ENCODE assay signal across 8 cellular contexts in genomic region chr10:89793649-89794254, GRCh38.
DNase-seq lines count a peak whose midpoint lies in the region; ATAC-seq and TF ChIP-seq lines count a peak whose summit lies in the region.
"Had no signal": no experiment of that assay in that cellular context is flagged by ENCODE, and none has a peak within 500 bp of the region (broad histone marks: within the 10 kb centered on the region; RNA-seq: fewer than 3 reads in every experiment).

No MANE protein-coding gene starts in this region.

- no peaks in the 10 kb centered on the region for H3K27me3 ChIP-seq in Peyer's patch

- DNase-seq in EL (peak; percentile 70), LHCN-M2 (ENCODE audit: low read depth) (peak; percentile 60), Peyer's patch (peak in 1 of 3 donors; percentile 58), MCF 10A (ENCODE audit: unreplicated experiment) (peak; percentile 81), iPS-NIHi7 (ENCODE audit: extremely low spot score) (peak; percentile 73)
- peak; percentile 35 for DNase-seq in stimulated activated naive B cell treated with anti-CD40 and anti-IgM and Interleukin-4, amounts not matched to agents 10 μg/mL and 1 μg/mL and 100 μg/mL, for 72 hours

- TF ChIP-seq CTCF in Peyer's patch (IDR thresholded peaks at IDR 0.05) (peak; percentile 26 to 85 (median 78)), MCF 10A (IDR thresholded peaks at IDR 0.05; ENCODE audit: unreplicated experiment) (peak; percentile 70)

- no peaks in the 10 kb centered on the region for H3K9me3 Mint-ChIP-seq in MCF 10A (ENCODE audit: unreplicated experiment)
- no peaks in the 10 kb centered on the region for H3K9me3 Mint-ChIP-seq in stimulated activated naive B cell treated with anti-CD40 and anti-IgM and Interleukin-4, amounts not matched to agents 10 μg/mL and 1 μg/mL and 100 μg/mL, for 72 hours
- H3K9me3 Mint-ChIP-seq: dendritic cell treated with granulocyte-macrophage colony-stimulating factor and Interleukin-4, amounts not matched to agents 40 ng/mL and 50 ng/mL, for 4 days had no signal

- no peaks in the 10 kb centered on the region for H3K36me3 Mint-ChIP-seq in MCF 10A (ENCODE audit: insufficient read depth, unreplicated experiment)
- no peaks in the 10 kb centered on the region for H3K36me3 Mint-ChIP-seq in stimulated activated naive B cell treated with anti-CD40 and anti-IgM and Interleukin-4, amounts not matched to agents 10 μg/mL and 1 μg/mL and 100 μg/mL, for 72 hours

- no peaks in the 10 kb centered on the region for H3K27me3 Mint-ChIP-seq in MCF 10A (ENCODE audit: insufficient read depth, unreplicated experiment)
- peaks cover 0 to 7% of the 10 kb centered on the region in 2 donors for H3K27me3 Mint-ChIP-seq in stimulated activated naive B cell treated with anti-CD40 and anti-IgM and Interleukin-4, amounts not matched to agents 10 μg/mL and 1 μg/mL and 100 μg/mL, for 72 hours
- H3K27me3 Mint-ChIP-seq: dendritic cell treated with granulocyte-macrophage colony-stimulating factor and Interleukin-4, amounts not matched to agents 40 ng/mL and 50 ng/mL, for 4 days had no signal

- H3K27ac ChIP-seq in Peyer's patch = no peak overlapping the region

- intact Hi-C loops in MCF 10A (cut with micrococcal nuclease) = loop anchor here (1.0 to 5.0 kb wide), 10 partner anchors 154 to 1070 kb away; no protein-coding TSS in a partner anchor

- POLR2A ChIA-PET in MCF 10A (lab: Yijun Ruan, JAX) = interaction anchor here (0.6 to 1.5 kb wide), 4 partner anchors 10 to 1505 kb away, joined by 3 to 4 read pairs (median 4); no protein-coding TSS in a partner anchor

- no TSS peak for BruUV-seq in MCF 10A (replicated peaks; lab: Mats Ljungman, UMichigan)

- no peak overlapping the region for H3K4me3 Mint-ChIP-seq in MCF 10A (ENCODE audit: unreplicated experiment)
- H3K4me3 Mint-ChIP-seq in stimulated activated naive B cell treated with anti-CD40 and anti-IgM and Interleukin-4, amounts not matched to agents 10 μg/mL and 1 μg/mL and 100 μg/mL, for 72 hours = no peak overlapping the region
- H3K4me3 Mint-ChIP-seq: dendritic cell treated with granulocyte-macrophage colony-stimulating factor and Interleukin-4, amounts not matched to agents 40 ng/mL and 50 ng/mL, for 4 days had no signal

- H3K4me1 Mint-ChIP-seq in MCF 10A (ENCODE audit: insufficient read depth, unreplicated experiment) = no peaks in the 10 kb centered on the region
- H3K4me1 Mint-ChIP-seq in stimulated activated naive B cell treated with anti-CD40 and anti-IgM and Interleukin-4, amounts not matched to agents 10 μg/mL and 1 μg/mL and 100 μg/mL, for 72 hours = peaks cover 8 to 12% of the 10 kb centered on the region in 2 donors

- H3K4me3 ChIP-seq in Peyer's patch = no peak overlapping the region

- peak; percentile 61 for ATAC-seq in GM21360 (IDR thresholded peaks at IDR 0.05; ENCODE audit: unreplicated experiment)
- ATAC-seq in stimulated activated naive B cell treated with anti-CD40 and anti-IgM and Interleukin-4, amounts not matched to agents 10 μg/mL and 1 μg/mL and 100 μg/mL, for 72 hours (replicated peaks) = peak; percentile 79 to 83

- no peaks in the 10 kb centered on the region for H3K36me3 ChIP-seq in Peyer's patch

- CTCF ChIA-PET in MCF 10A (lab: Yijun Ruan, JAX) = interaction anchor here (0.6 to 1.4 kb wide), 11 partner anchors 11 to 994 kb away, joined by 3 to 5 read pairs (median 3); no protein-coding TSS in a partner anchor

- H3K27ac Mint-ChIP-seq in MCF 10A (ENCODE audit: low read depth, unreplicated experiment) = no peak overlapping the region
- H3K27ac Mint-ChIP-seq in stimulated activated naive B cell treated with anti-CD40 and anti-IgM and Interleukin-4, amounts not matched to agents 10 μg/mL and 1 μg/mL and 100 μg/mL, for 72 hours = no peak overlapping the region
- H3K27ac Mint-ChIP-seq: dendritic cell treated with granulocyte-macrophage colony-stimulating factor and Interleukin-4, amounts not matched to agents 40 ng/mL and 50 ng/mL, for 4 days had no signal

- H3K4me1 ChIP-seq in Peyer's patch = no peaks in the 10 kb centered on the region

- no peaks in the 10 kb centered on the region for H3K9me3 ChIP-seq in Peyer's patch

- TF ChIP-seq POLR2A in Peyer's patch (IDR thresholded peaks at IDR 0.05) = no peak
